2 cellular contexts compared by ENCODE assay signal in genomic region chr5:127063236-127063913, GRCh38.
A peak's percentile ranks its signal among the peaks of the same experiment; 100 is the strongest.
TF ChIP-seq lines count a peak whose summit lies in the region.

No MANE protein-coding gene starts in this region.

TF ChIP-seq in HepG2, 621 proteins besides CTCF, POLR2A, EP300 and RAD21:
- TF ChIP-seq MAFK (conservative IDR thresholded peaks at IDR 0.05 in 1 of 2, IDR thresholded peaks at IDR 0.05 in 1 of 2; ENCODE audit: low read length in 2 of 2) (peak in 1 of 2 experiments; percentile 77; a peak in 3 of 4 replicates), CEBPZ (IDR thresholded peaks at IDR 0.05; ENCODE audit: low read length) (no peak), U2AF1 (optimal IDR thresholded peaks at IDR 0.05; ENCODE audit: low read depth, low read length) (no peak), MBD4 (IDR thresholded peaks at IDR 0.05; ENCODE audit: borderline replicate concordance, low read length) (no peak), NR2C2 (CRISPR knock-in tag; IDR thresholded peaks at IDR 0.05; ENCODE audit: borderline replicate concordance) (no peak), MZF1 (CRISPR knock-in tag; IDR thresholded peaks at IDR 0.05; ENCODE audit: borderline replicate concordance) (no peak), FLYWCH1 (CRISPR knock-in tag; IDR thresholded peaks at IDR 0.05) (no peak), MAFF (IDR thresholded peaks at IDR 0.05; ENCODE audit: low read depth, low read length) (peak; percentile 70; the same call in 1 of the 2 replicates), TBX2 (CRISPR knock-in tag; IDR thresholded peaks at IDR 0.05; ENCODE audit: borderline replicate concordance) (no peak)

TF ChIP-seq in K562, 482 proteins besides CTCF, POLR2A, EP300 and RAD21:
- TF ChIP-seq MAFK (IDR thresholded peaks at IDR 0.05; ENCODE audit: low read length), result 0 out of 2 replicates have a peak, but pooled peaks have one; percentile 20
- no peak for TF ChIP-seq PKNOX1 (IDR thresholded peaks at IDR 0.05)
- peak; percentile 51 for TF ChIP-seq MAFG (tag; conservative IDR thresholded peaks at IDR 0.05)
- TF ChIP-seq, protein P1, sequence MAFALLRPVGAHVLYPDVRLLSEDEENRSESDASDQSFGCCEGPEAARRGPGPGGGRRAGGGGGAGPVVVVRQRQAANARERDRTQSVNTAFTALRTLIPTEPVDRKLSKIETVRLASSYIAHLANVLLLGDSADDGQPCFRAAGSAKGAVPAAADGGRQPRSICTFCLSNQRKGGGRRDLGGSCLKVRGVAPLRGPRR (CRISPR knock-in tag; IDR thresholded peaks at IDR 0.05), result no peak
- peak; percentile 65 for TF ChIP-seq C11orf30 (IDR thresholded peaks at IDR 0.05; ENCODE audit: low read depth)
- peak; percentile 49; the same call in 1 of the 2 replicates for TF ChIP-seq MAFF (IDR thresholded peaks at IDR 0.05; ENCODE audit: low read length)
- TF ChIP-seq, protein P2, sequence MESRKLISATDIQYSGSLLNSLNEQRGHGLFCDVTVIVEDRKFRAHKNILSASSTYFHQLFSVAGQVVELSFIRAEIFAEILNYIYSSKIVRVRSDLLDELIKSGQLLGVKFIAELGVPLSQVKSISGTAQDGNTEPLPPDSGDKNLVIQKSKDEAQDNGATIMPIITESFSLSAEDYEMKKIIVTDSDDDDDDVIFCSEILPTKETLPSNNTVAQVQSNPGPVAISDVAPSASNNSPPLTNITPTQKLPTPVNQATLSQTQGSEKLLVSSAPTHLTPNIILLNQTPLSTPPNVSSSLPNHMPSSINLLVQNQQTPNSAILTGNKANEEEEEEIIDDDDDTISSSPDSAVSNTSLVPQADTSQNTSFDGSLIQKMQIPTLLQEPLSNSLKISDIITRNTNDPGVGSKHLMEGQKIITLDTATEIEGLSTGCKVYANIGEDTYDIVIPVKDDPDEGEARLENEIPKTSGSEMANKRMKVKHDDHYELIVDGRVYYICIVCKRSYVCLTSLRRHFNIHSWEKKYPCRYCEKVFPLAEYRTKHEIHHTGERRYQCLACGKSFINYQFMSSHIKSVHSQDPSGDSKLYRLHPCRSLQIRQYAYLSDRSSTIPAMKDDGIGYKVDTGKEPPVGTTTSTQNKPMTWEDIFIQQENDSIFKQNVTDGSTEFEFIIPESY (CRISPR knock-in tag; IDR thresholded peaks at IDR 0.05), result no peak
- no peak for TF ChIP-seq MXI1 (IDR thresholded peaks at IDR 0.05; ENCODE audit: low read depth, low read length)
- no peak for TF ChIP-seq ZNF263 (CRISPR knock-in tag; IDR thresholded peaks at IDR 0.05; ENCODE audit: borderline replicate concordance)
- peak; percentile 80 for TF ChIP-seq ZNF316 (IDR thresholded peaks at IDR 0.05)
- TF ChIP-seq MCM3 (IDR thresholded peaks at IDR 0.05), result no peak
- no peak for TF ChIP-seq STAG1 (CRISPR knock-in tag; IDR thresholded peaks at IDR 0.05; ENCODE audit: borderline replicate concordance)
